In genomic region chr6:21214738-21215448, GRCh38 we compare ENCODE assay signal across 28 cellular contexts.
"Had no signal": no experiment of that assay in that cellular context is flagged by ENCODE, and none has a peak within 500 bp of the region (broad histone marks: within the 10 kb centered on the region; RNA-seq: fewer than 3 reads in every experiment).

No MANE protein-coding gene starts in this region.

- H3K27ac ChIP-seq: breast epithelium, SJSA1 had no signal

- DNase-seq: activated CD4-positive, alpha-beta T cell treated with anti-CD3 and anti-CD28 coated beads for 48 hours; activated CD4-positive, alpha-beta T cell treated with anti-CD3 and anti-CD28 coated beads, Interleukin-2, amount 50 U/mL, for 4 hours; activated CD4-positive, CD25-positive, alpha-beta regulatory T cell treated with anti-CD3 and anti-CD28 coated beads, Interleukin-2, amount 50 U/mL, for 72 hours; activated CD8-positive, alpha-beta memory T cell treated with anti-CD3 and anti-CD28 coated beads, Interleukin-2, amount 50 U/mL, for 48 hours; activated CD8-positive, alpha-beta T cell treated with anti-CD3 and anti-CD28 coated beads, Interleukin-2, amount 10 ng/mL, durations not matched to agents 7 days and 5 days; activated T-cell treated with anti-CD3 and anti-CD28 coated beads, Interleukin-2, amount 50 U/mL, for 1 hour; aorta; central memory CD4-positive, alpha-beta T cell; Kasumi-1; KBM-7; NCI-H1048; NCI-H1417; NCI-H1694; NCI-H2029; NCI-H2107; NCI-H510A treated with DMSO at 0.1 percent for 48 hours; NCI-H69; NK-92 treated with Interleukin-12 subunit alpha and Interleukin-12 subunit beta, amount 100 ng/mL, for 24 hours; OCI-M1; Right ventricle myocardium superior; RPMI8226; SW 1271 had no signal

- H3K36me3 ChIP-seq: breast epithelium, SJSA1 had no signal

- H3K4me1 ChIP-seq: breast epithelium, SJSA1 had no signal

- H3K27ac Mint-ChIP-seq: activated CD8-positive, alpha-beta T cell treated with anti-CD3 and anti-CD28 coated beads, Interleukin-2, amount 10 ng/mL, durations not matched to agents 7 days and 5 days; activated naive CD4-positive, alpha-beta T cell treated with anti-CD3 and anti-CD28 coated beads, Interleukin-2, amount 50 U/mL, for 24 hours; WTC11 had no signal

- H3K9me3 ChIP-seq: SJSA1 had no signal

- ATAC-seq: activated CD8-positive, alpha-beta T cell treated with anti-CD3 and anti-CD28 coated beads, Interleukin-2, amount 10 ng/mL, durations not matched to agents 7 days and 5 days; Panc1; SK-N-SH treated with all-trans-retinoic acid at 6 μM for 48 hours; WTC11 had no signal

- H3K4me3 Mint-ChIP-seq: activated CD8-positive, alpha-beta T cell treated with anti-CD3 and anti-CD28 coated beads, Interleukin-2, amount 10 ng/mL, durations not matched to agents 7 days and 5 days; activated naive CD4-positive, alpha-beta T cell treated with anti-CD3 and anti-CD28 coated beads, Interleukin-2, amount 50 U/mL, for 24 hours; WTC11 had no signal

- H3K4me1 Mint-ChIP-seq: activated naive CD4-positive, alpha-beta T cell treated with anti-CD3 and anti-CD28 coated beads, Interleukin-2, amount 50 U/mL, for 24 hours had no signal

- H3K27me3 Mint-ChIP-seq: activated naive CD4-positive, alpha-beta T cell treated with anti-CD3 and anti-CD28 coated beads, Interleukin-2, amount 50 U/mL, for 24 hours had no signal

- H3K27me3 ChIP-seq: breast epithelium, SJSA1 had no signal

- H3K4me3 ChIP-seq: breast epithelium, SJSA1 had no signal
